ENCODE assay signal across 1 cellular context in the genomic region with DNA sequence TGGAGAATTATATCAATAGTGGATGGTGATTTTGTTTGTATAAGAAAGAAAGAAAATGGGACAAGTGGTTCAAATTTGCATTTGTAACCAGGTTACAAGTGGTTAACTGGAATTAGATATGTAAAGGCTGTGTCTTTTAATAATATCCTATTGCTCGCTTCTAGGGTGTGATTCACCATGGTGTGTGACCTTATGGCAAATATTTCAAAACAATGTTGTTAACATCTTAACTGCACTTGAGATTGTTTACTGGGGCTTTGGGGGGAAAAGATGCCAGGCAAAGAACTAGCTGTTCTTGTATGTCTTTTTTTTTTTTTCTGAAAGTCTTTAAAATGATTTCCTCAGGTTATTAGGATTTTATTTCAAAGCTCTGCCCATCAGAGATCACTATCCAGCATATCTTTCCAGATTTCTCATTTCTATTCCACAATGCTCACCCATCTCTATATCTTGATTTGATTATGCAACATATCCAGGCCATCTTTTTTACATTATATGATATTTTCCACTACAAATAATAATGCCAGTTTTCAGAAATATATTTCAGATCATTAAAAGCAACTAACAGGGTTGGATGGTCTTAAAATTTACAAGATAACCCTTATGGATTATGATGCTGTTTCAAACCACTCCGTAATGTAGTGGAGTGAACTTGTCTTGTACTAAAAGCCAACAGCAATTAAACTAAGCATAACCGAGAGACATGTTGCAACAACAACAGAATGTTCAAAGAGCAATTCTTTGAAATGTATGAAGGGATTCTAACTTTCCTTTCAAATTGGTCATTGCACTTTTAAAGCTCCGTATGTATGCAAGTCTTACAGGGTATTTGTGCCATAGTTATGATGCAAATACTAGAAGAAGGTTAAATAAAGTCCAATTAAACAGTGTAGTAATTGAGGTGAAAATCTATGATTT.
TF ChIP-seq lines count a peak whose summit lies in the region.

No MANE protein-coding gene starts in this region.

TF ChIP-seq in IMR-90, 13 proteins besides CTCF, POLR2A, EP300 and RAD21:
- TF ChIP-seq RCOR1 (IDR thresholded peaks at IDR 0.05; ENCODE audit: insufficient replicate concordance, low read length) (no peak), FOS (IDR thresholded peaks at IDR 0.05; ENCODE audit: low read depth, low read length) (0 out of 2 replicates have a peak, but pooled peaks have one; percentile 35), MAFK (IDR thresholded peaks at IDR 0.05; ENCODE audit: low read depth, low read length) (no peak), RFX5 (IDR thresholded peaks at IDR 0.05; ENCODE audit: low read depth, low read length) (no peak)
TF ChIP-seq in IMR-90: peak in this region for 1.
